Comparison of ENCODE assay signal across 21 cellular contexts in genomic region chr18:45715212-45715780, GRCh38. TPM values are rescaled to one million over a fixed set of nuclear protein-coding genes. Genes with fewer than 3 reads are reported as not detected.
DNase-seq lines count a peak whose midpoint lies in the region; ATAC-seq, FAIRE-seq and TF ChIP-seq lines count a peak whose summit lies in the region.
"Had no signal": no experiment of that assay in that cellular context is flagged by ENCODE, and none has a peak within 500 bp of the region (broad histone marks: within the 10 kb centered on the region; RNA-seq: fewer than 3 reads in every experiment).

No MANE protein-coding gene starts in this region.

- H3K27ac ChIP-seq in IMR-90 (ENCODE audit: insufficient read depth, low read length) (no peak overlapping the region), endodermal cell (ENCODE audit: low read depth, low read length) (no peak overlapping the region)
- H3K27ac ChIP-seq: C4-2B, PC-9 had no signal

- H3K27me3 Mint-ChIP-seq in endodermal cell (ENCODE audit: insufficient read depth): peaks cover 7% of the 10 kb centered on the region

- no peak overlapping the region for H3K56ac ChIP-seq in IMR-90 (ENCODE audit: extremely low read depth, insufficient read depth, low read length)

- no TSS peak for BruUV-seq in IMR-90 (replicated peaks; lab: Mats Ljungman, UMichigan)

- TF ChIP-seq POLR2A in IMR-90 (IDR thresholded peaks at IDR 0.05; ENCODE audit: low read depth, low read length): no peak

- no peak overlapping the region for H3K18ac ChIP-seq in IMR-90 (ENCODE audit: low read depth, low read length)

- FAIRE-seq in GM19239 (lab: Jason Lieb, UNC): no peak
- FAIRE-seq: G401.6, GM12892, H1 had no signal

- intact Hi-C loops in IMR-90 (cut with micrococcal nuclease): no loop called here

- peak overlapping the region; percentile 60 for H2AK5ac ChIP-seq in IMR-90 (ENCODE audit: low read depth, low read length)

- H2AFZ ChIP-seq in IMR-90 (replicated peaks; ENCODE audit: low read length, poor library complexity): peak overlapping the region; percentile 47
- H2AFZ ChIP-seq: PC-9 had no signal

- H3K9ac ChIP-seq in IMR-90 (ENCODE audit: low read depth, low read length) (no peak overlapping the region), endodermal cell (ENCODE audit: extremely low read depth, low read length, poor library complexity, severe bottlenecking) (no peak overlapping the region)
- H3K9ac ChIP-seq: SK-N-SH had no signal

- H4K20me1 ChIP-seq in IMR-90 (ENCODE audit: insufficient read depth, low read length): no peaks in the 10 kb centered on the region

- H3K9me3 ChIP-seq in IMR-90 (ENCODE audit: control insufficient read depth, insufficient read depth, low read length) (0 out of 2 replicates have a peak, but pooled peaks cover under 1% of the 10 kb centered on the region), endodermal cell (ENCODE audit: control insufficient read depth, low read length) (no peaks in the 10 kb centered on the region)
- H3K9me3 ChIP-seq: SK-N-SH had no signal

- CTCF ChIA-PET in IMR-90 (lab: Yijun Ruan, JAX): no interaction called here

- in situ Hi-C loops in IMR-90 (cut with MboI; ENCODE audit: low sequenced_read_pairs): no loop called here

- no peak overlapping the region for H3K4me3 Mint-ChIP-seq in endodermal cell
- H3K4me3 Mint-ChIP-seq: HFFc6 had no signal

- H2BK15ac ChIP-seq in IMR-90 (ENCODE audit: low read depth, low read length): 0 out of 3 replicates have a peak overlapping the region, but pooled peaks have one; percentile 81

- H3K4me1 ChIP-seq in IMR-90 (ENCODE audit: control insufficient read depth, insufficient read depth, low read length): peaks cover 13% of the 10 kb centered on the region
- H3K4me1 ChIP-seq in endodermal cell (ENCODE audit: control insufficient read depth, insufficient read depth, low read length): no peaks in the 10 kb centered on the region

- H4K91ac ChIP-seq in IMR-90 (ENCODE audit: insufficient read depth, low read depth, low read length): no peak overlapping the region

- H3K23ac ChIP-seq in IMR-90 (ENCODE audit: low read depth, low read length): peak overlapping the region; percentile 24; the same call in 1 of the 2 replicates

- no peak overlapping the region for H2AK9ac ChIP-seq in IMR-90 (replicated peaks; ENCODE audit: low read depth, low read length, poor library complexity)

- H3K14ac ChIP-seq in IMR-90 (replicated peaks; ENCODE audit: low read depth, low read length): peak overlapping the region; percentile 43

- H3K9me1 ChIP-seq in IMR-90 (ENCODE audit: insufficient read depth, low read length): peaks cover 12% of the 10 kb centered on the region

- peak; percentile 62 for ATAC-seq in IMR-90 (ENCODE audit: low read depth)
- ATAC-seq: Right ventricle myocardium inferior had no signal

- H4K5ac ChIP-seq in IMR-90 (ENCODE audit: low read depth, low read length): no peak overlapping the region

- no peaks in the 10 kb centered on the region for H3K36me3 Mint-ChIP-seq in endodermal cell (ENCODE audit: low read depth)

- H3K4me3 ChIP-seq in IMR-90 (ENCODE audit: insufficient read depth, low read depth, low read length) (no peak overlapping the region), endodermal cell (ENCODE audit: low read length) (no peak overlapping the region)
- H3K4me3 ChIP-seq: PC-9 had no signal

- peak overlapping the region; percentile 20 for H2BK120ac ChIP-seq in IMR-90 (ENCODE audit: low read depth, low read length)

- no peak overlapping the region for H3K27ac Mint-ChIP-seq in endodermal cell
- H3K27ac Mint-ChIP-seq: HFFc6 had no signal

- POLR2A ChIA-PET in IMR-90 (lab: Charles Lee; ENCODE audit: unreplicated experiment): interaction anchor here (0.6 kb wide), 1 partner anchor 150 kb away, joined by 3 read pairs; no protein-coding TSS in a partner anchor

- H2BK20ac ChIP-seq in IMR-90 (ENCODE audit: low read depth, low read length): peak overlapping the region; percentile 34; the same call in 1 of the 2 replicates

- H3K27me3 ChIP-seq in IMR-90 (ENCODE audit: control insufficient read depth, insufficient read depth, low read length) (no peaks in the 10 kb centered on the region), endodermal cell (ENCODE audit: control insufficient read depth, insufficient read depth, low read length, poor library complexity, severe bottlenecking) (no peaks in the 10 kb centered on the region)

- no peak for TF ChIP-seq CTCF in IMR-90 (conservative IDR thresholded peaks at IDR 0.05; ENCODE audit: low read depth, low read length)
- no peak for TF ChIP-seq CTCF in endodermal cell (conservative IDR thresholded peaks at IDR 0.05)

- H4K8ac ChIP-seq in IMR-90 (ENCODE audit: low read depth in 2 of 2, low read length in 2 of 2): peak overlapping the region in 1 of 2 experiments; percentile 23; a peak in 1 of 4 replicates

- dilution Hi-C loops in IMR-90 (cut with HindIII; ENCODE audit: low sequenced_read_pairs, unreplicated experiment): no loop called here

- no peaks in the 10 kb centered on the region for H3K79me1 ChIP-seq in IMR-90 (ENCODE audit: low read depth in 1 of 2, low read length in 2 of 2)

- peak overlapping the region; percentile 65 for H3K4ac ChIP-seq in IMR-90 (ENCODE audit: low read depth, low read length)

- H3K9me3 Mint-ChIP-seq in endodermal cell: peaks cover 5% of the 10 kb centered on the region
- H3K9me3 Mint-ChIP-seq: HFFc6 had no signal

- no peaks in the 10 kb centered on the region for H3K4me1 Mint-ChIP-seq in endodermal cell

- no peak overlapping the region for H3K4me2 ChIP-seq in IMR-90 (ENCODE audit: low read depth, low read length)
- H3K4me2 ChIP-seq: PC-9, SK-N-SH had no signal

- WGBS in IMR-90 (ENCODE audit: extremely low coverage in 2 of 2, insufficient read length in 1 of 2), 2 experiments: 100% methylated on average over 1 of the region's 5 CpGs; no CpG with 5 or more reads in 1 of the 2 experiments
- 50 to 75% methylated on average over 3 to 5 of the region's 5 CpGs for WGBS in endodermal cell (ENCODE audit: insufficient coverage in 1 of 2, insufficient read length in 1 of 2), 2 experiments

- no peak for TF ChIP-seq RAD21 in IMR-90 (IDR thresholded peaks at IDR 0.05; ENCODE audit: low read length)

- DNase-seq in EH (ENCODE audit: low read depth): peak; percentile 27
- DNase-seq in IMR-90: no peak
- peak; percentile 44 for DNase-seq in endodermal cell
- DNase-seq in myocyte (ENCODE audit: low read depth): peak; percentile 52
- no peak for DNase-seq in AG20443 (ENCODE audit: low spot score)
- DNase-seq in NCI-H524 (lab: John Stamatoyannopoulos, UW): no peak
- DNase-seq in GM19239 (ENCODE audit: insufficient read length, low spot score): no peak
- DNase-seq: DMS153, HFFc6, Karpas-422, NCI-H1417, NCI-H2029, NCI-H226, NCI-H69, SK-N-SH had no signal

- no peaks in the 10 kb centered on the region for H3K36me3 ChIP-seq in IMR-90 (ENCODE audit: control insufficient read depth, insufficient read depth, low read length)
- H3K36me3 ChIP-seq in endodermal cell (ENCODE audit: control insufficient read depth, insufficient read depth, low read length): no peaks in the 10 kb centered on the region

- H2BK5ac ChIP-seq in IMR-90 (ENCODE audit: low read depth, low read length, poor library complexity, severe bottlenecking): no peak overlapping the region

TF ChIP-seq in IMR-90, 13 proteins besides CTCF, POLR2A, EP300 and RAD21:
- 0 out of 2 replicates have a peak, but pooled peaks have one; percentile 4 for TF ChIP-seq CEBPB (IDR thresholded peaks at IDR 0.05; ENCODE audit: low read depth, low read length)
- no peak for TF ChIP-seq ELK1 (IDR thresholded peaks at IDR 0.05; ENCODE audit: borderline replicate concordance, low read depth, low read length)

RNA-seq across cellular contexts. Expression of gene SLC14A1, which starts 8.7 kb away (rescaled TPM):
- 21.7 and 31.9 TPM in 2 replicates for total RNA-seq in IMR-90 (2012; rRNA removed)
- polyA plus RNA-seq in IMR-90 (2012; rRNA removed): 18.3 and 20.5 TPM in 2 replicates
- 24.8 and 32.4 TPM in 2 replicates for polyA plus RNA-seq in IMR-90 (2012; cell fraction: cytosol; rRNA removed)
- 45.7 and 80.2 TPM in 2 replicates for polyA plus RNA-seq in IMR-90 (2012; cell fraction: nucleus; rRNA removed; ENCODE audit: low replicate concordance)
- not detected for total RNA-seq in endodermal cell
- polyA plus RNA-seq in endodermal cell (2013, experiment 1 of 2): not detected
- not detected for polyA plus RNA-seq in endodermal cell (2013, experiment 2 of 2)
- not detected in 2 replicates for total RNA-seq in myocyte
- 0.09 TPM for polyA plus RNA-seq in myocyte (2012)
- total RNA-seq: H1, PC-9 had no signal

Comparison
In these comparisons a context has a peak if more than half of its experiments do, and no peak if none do; other contexts are left out.
1. DNase-seq: peak in EH (single experiment), endodermal cell (single experiment) and myocyte (single experiment); none in IMR-90 (single experiment), AG20443 (single experiment), NCI-H524 (0 of 2) and GM19239 (single experiment).
2. RNA of gene SLC14A1, which starts 8.7 kb away (total RNA-seq): 21.7 to 31.9 TPM in IMR-90; not detected in endodermal cell and not detected in myocyte; every median in the first group is over 10 times any median in the second.